ENCODE assay signal across 8 cellular contexts in the genomic region with DNA sequence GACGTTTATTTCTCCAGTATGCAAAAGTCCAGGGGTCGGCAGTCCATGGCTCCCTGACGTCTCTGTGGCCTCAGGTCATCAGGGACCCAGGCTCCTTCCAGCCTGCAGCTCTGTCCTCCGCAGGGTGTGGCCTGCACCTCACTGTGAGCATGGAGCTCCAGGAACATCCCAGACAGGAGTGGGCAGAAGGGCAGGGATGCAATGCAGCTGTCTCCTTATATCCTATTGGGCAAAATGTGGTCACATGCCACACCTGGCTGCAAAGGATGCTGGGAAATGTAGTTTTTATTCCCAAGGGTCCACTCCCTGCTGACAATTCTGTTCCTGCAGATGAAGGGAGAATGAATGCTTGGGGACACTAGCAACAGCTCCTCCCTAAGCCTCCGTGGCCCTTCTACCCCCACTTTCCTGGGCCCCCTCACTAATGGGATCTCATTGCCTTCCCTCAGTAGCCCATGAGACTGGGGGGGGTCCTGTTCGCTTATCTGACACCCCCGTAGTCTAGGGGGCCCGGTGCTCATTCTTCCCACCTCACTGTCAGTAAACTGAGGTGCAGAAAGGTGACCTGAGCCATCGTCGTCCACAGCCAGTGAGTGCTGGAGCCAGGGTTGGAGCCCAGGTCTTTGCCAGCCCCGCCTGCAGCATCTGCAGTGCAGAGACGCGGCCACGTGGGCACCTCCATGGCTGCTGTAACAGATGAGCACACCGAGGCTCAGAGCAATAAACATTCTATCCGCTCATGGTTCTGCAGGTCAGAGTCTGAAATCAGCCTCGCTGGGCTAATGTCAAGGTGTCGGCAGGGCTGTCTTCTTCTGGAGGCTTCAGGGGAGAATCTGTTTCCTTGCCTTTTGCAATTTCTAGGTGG. TPM values are rescaled to one million over a fixed set of nuclear protein-coding genes. Genes with fewer than 3 reads are reported as not detected.
A peak's percentile ranks its signal among the peaks of the same experiment; 100 is the strongest.
DNase-seq lines count a peak whose midpoint lies in the region; ATAC-seq and TF ChIP-seq lines count a peak whose summit lies in the region.
"Had no signal": no experiment of that assay in that cellular context is flagged by ENCODE, and none has a peak within 500 bp of the region (broad histone marks: within the 10 kb centered on the region; RNA-seq: fewer than 3 reads in every experiment).

No MANE protein-coding gene starts in this region.

- peak; percentile 62 for DNase-seq in EL
- DNase-seq in HuH-7 (ENCODE audit: low spot score), result peak; percentile 85
- DNase-seq in RWPE2 (ENCODE audit: low spot score), result no peak
- peak; percentile 42 for DNase-seq in glomerular visceral epithelial cell (ENCODE audit: extremely low spot score)
- no peak for DNase-seq in NK-92 (lab: John Stamatoyannopoulos, UW; ENCODE audit: unreplicated experiment)
- DNase-seq in left ventricle myocardium inferior, result no peak

- H3K27me3 ChIP-seq in RWPE2 (ENCODE audit: insufficient read depth, poor library complexity, severe bottlenecking) (no peaks in the 10 kb centered on the region), left ventricle myocardium inferior (ENCODE audit: low read depth) (no peaks in the 10 kb centered on the region)
- H3K27me3 ChIP-seq: dorsolateral prefrontal cortex had no signal

- peak; percentile 56 for ATAC-seq in RWPE2 (ENCODE audit: low read depth)
- ATAC-seq in HG03135 (IDR thresholded peaks at IDR 0.05; ENCODE audit: unreplicated experiment), result no peak

- TF ChIP-seq CTCF in RWPE2 (IDR thresholded peaks at IDR 0.05; ENCODE audit: poor library complexity, severe bottlenecking) (no peak), left ventricle myocardium inferior (IDR thresholded peaks at IDR 0.05; ENCODE audit: borderline replicate concordance) (no peak)

- H3K4me1 ChIP-seq in RWPE2 (ENCODE audit: insufficient read depth, poor library complexity, severe bottlenecking), result no peaks in the 10 kb centered on the region
- H3K4me1 ChIP-seq in left ventricle myocardium inferior, result peaks cover 20% of the 10 kb centered on the region

- no peak overlapping the region for H3K4me3 ChIP-seq in RWPE2 (ENCODE audit: severe bottlenecking)
- H3K4me3 ChIP-seq in left ventricle myocardium inferior, result no peak overlapping the region
- H3K4me3 ChIP-seq: dorsolateral prefrontal cortex had no signal

- no peak overlapping the region for H3K27ac ChIP-seq in RWPE2 (ENCODE audit: poor library complexity, severe bottlenecking)
- no peak overlapping the region for H3K27ac ChIP-seq in left ventricle myocardium inferior (replicated peaks)
- H3K27ac ChIP-seq: dorsolateral prefrontal cortex had no signal

- intact Hi-C loops in left ventricle myocardium inferior (cut with micrococcal nuclease), result no loop called here

- H3K36me3 ChIP-seq in RWPE2 (ENCODE audit: low read depth) (no peaks in the 10 kb centered on the region), left ventricle myocardium inferior (no peaks in the 10 kb centered on the region)

- H3K9me3 ChIP-seq in RWPE2 (ENCODE audit: severe bottlenecking), result no peaks in the 10 kb centered on the region
- H3K9me3 ChIP-seq in left ventricle myocardium inferior (replicated peaks), result no peaks in the 10 kb centered on the region

RNA-seq across cellular contexts. Expression of gene GRPEL1, which starts 5.9 kb away (rescaled TPM):
- 58.2 TPM for total RNA-seq in left ventricle myocardium inferior

RNA-seq across cellular contexts. Expression of gene TADA2B, which starts 30.6 kb away (rescaled TPM):
- 33.7 TPM for total RNA-seq in left ventricle myocardium inferior

Comparison
In these comparisons a context has a peak if more than half of its experiments do, and no peak if none do; other contexts are left out.
1. DNase-seq: peak in EL (single experiment), HuH-7 (single experiment) and glomerular visceral epithelial cell (single experiment); none in RWPE2 (single experiment), NK-92 (single experiment) and left ventricle myocardium inferior (single experiment).